1 cellular context compared by ENCODE assay signal in the genomic region with DNA sequence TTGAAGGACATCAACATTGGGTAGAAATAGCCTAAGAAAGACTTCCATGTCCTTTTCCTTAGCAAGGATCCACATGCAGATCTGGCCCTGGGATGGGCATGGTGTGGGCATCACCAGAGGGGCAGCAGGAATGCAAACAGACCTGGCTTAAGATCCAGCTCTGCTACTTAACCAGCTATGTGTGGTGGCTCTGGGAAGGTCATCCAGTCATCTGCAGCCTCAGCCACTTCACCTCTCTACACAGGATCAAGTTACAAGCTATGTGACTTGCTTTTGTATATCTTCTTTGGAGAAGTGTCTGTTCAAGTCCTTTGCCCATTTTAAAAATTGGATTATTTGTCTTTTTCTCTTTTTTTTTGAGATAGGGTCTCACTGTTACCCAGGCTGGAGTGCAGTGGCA.
TF ChIP-seq lines count a peak whose summit lies in the region.

No MANE protein-coding gene starts in this region.

TF ChIP-seq in SK-N-SH, 30 proteins besides CTCF, POLR2A, EP300 and RAD21 (continued from another document):
- no peak for TF ChIP-seq USF2 (IDR thresholded peaks at IDR 0.05; ENCODE audit: borderline replicate concordance, low read depth, low read length)
- TF ChIP-seq, protein P1, sequence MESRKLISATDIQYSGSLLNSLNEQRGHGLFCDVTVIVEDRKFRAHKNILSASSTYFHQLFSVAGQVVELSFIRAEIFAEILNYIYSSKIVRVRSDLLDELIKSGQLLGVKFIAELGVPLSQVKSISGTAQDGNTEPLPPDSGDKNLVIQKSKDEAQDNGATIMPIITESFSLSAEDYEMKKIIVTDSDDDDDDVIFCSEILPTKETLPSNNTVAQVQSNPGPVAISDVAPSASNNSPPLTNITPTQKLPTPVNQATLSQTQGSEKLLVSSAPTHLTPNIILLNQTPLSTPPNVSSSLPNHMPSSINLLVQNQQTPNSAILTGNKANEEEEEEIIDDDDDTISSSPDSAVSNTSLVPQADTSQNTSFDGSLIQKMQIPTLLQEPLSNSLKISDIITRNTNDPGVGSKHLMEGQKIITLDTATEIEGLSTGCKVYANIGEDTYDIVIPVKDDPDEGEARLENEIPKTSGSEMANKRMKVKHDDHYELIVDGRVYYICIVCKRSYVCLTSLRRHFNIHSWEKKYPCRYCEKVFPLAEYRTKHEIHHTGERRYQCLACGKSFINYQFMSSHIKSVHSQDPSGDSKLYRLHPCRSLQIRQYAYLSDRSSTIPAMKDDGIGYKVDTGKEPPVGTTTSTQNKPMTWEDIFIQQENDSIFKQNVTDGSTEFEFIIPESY (IDR thresholded peaks at IDR 0.05; ENCODE audit: borderline replicate concordance, low read depth): no peak
- no peak for TF ChIP-seq RCOR1 (IDR thresholded peaks at IDR 0.05; ENCODE audit: low read length)
- TF ChIP-seq NRF1 (IDR thresholded peaks at IDR 0.05; ENCODE audit: low read depth, low read length): no peak
